ENCODE assay signal across 29 cellular contexts in the genomic region with DNA sequence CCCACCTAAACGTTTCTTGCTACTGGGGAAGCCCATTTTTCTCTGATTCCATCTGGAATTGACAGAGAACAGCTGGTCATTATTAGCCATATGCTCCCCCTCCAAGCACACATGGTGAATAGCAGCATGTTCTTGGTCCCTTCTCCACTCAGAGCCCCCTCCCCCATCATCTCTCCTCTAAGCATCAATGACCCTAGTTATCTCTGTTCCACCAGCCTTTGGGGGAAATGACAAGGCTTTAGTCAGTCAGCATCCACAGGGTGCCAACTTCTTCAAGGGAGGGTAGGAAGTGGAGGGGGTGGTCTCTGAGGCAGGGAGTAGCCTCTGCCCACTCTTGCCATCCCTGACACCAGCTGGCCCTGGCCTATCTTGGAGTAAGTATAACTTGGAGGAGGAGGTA.
"Had no signal": no experiment of that assay in that cellular context is flagged by ENCODE, and none has a peak within 500 bp of the region (broad histone marks: within the 10 kb centered on the region; RNA-seq: fewer than 3 reads in every experiment).

No MANE protein-coding gene starts in this region.

- H3K4me3 Mint-ChIP-seq: activated CD4-positive, alpha-beta memory T cell treated with anti-CD3 and anti-CD28 coated beads for 36 hours; activated naive CD4-positive, alpha-beta T cell treated with anti-CD3 and anti-CD28 coated beads for 36 hours; activated naive CD8-positive, alpha-beta T cell treated with anti-CD3 and anti-CD28 coated beads for 36 hours; activated T-helper 1 cell treated with anti-CD3 and anti-CD28 coated beads, Interleukin-12 subunit alpha, Interleukin-12 subunit beta, Interleukin-2, Interleukin-4 antibody, amounts not matched to agents 30 ng/mL and 10 ng/mL and 1 ng/mL, durations not matched to agents 14 hours and 24 hours and 36 hours; natural killer cell treated with Interleukin-12 subunit alpha and Interleukin-12 subunit beta and Interleukin-15 and Interleukin-18, amount 100 ng/mL, for 72 hours; stimulated activated naive B cell treated with anti-CD40 and anti-IgM and Interleukin-4, amounts not matched to agents 10 μg/mL and 1 μg/mL and 100 μg/mL, for 72 hours had no signal

- H3K27ac ChIP-seq: adrenal gland, ascending aorta, cardiac muscle cell, colonic mucosa, hepatocyte, suprapubic skin, tibial nerve, WERI-Rb-1 had no signal

- DNase-seq: activated CD4-positive, alpha-beta memory T cell treated with anti-CD3 and anti-CD28 coated beads for 36 hours; activated CD4-positive, alpha-beta T cell treated with anti-CD3 and anti-CD28 coated beads for 48 hours; activated CD8-positive, alpha-beta memory T cell treated with anti-CD3 and anti-CD28 coated beads, Interleukin-2, amount 50 U/mL, for 4 hours; activated effector memory CD4-positive, alpha-beta T cell treated with anti-CD3 and anti-CD28 coated beads, Interleukin-2, amount 50 U/mL, for 16 hours; activated naive CD4-positive, alpha-beta T cell treated with anti-CD3 and anti-CD28 coated beads for 36 hours; activated naive CD8-positive, alpha-beta T cell treated with anti-CD3 and anti-CD28 coated beads for 36 hours; activated T-cell treated with anti-CD3 and anti-CD28 coated beads, Interleukin-2, amount 50 U/mL, for 1 hour; adrenal gland; cerebellar nuclear complex; colonic mucosa; effector CD8-positive, alpha-beta T cell; left cardiac atrium; left ventricle myocardium superior; mucosa of descending colon; posterior cingulate gyrus; right cardiac atrium; stimulated activated CD4-positive, alpha-beta T cell treated with anti-CD3 and anti-CD28 coated beads, Interleukin-15, amount 100 ng/mL, for 24 hours; stimulated activated CD4-positive, alpha-beta T cell treated with anti-CD3 and anti-CD28 coated beads, Interleukin-2, amount 100 ng/mL, for 24 hours; stimulated activated naive B cell treated with anti-CD40 and anti-IgM and Interleukin-4, amounts not matched to agents 10 μg/mL and 1 μg/mL and 100 μg/mL, for 72 hours; WERI-Rb-1 had no signal

- ATAC-seq: activated CD4-positive, CD25-positive, alpha-beta regulatory T cell treated with anti-CD3 and anti-CD28 coated beads, Interleukin-2, amount 50 U/mL, for 24 hours; left cardiac atrium; left ventricle myocardium superior; mucosa of descending colon; natural killer cell treated with Interleukin-12 subunit alpha and Interleukin-12 subunit beta and Interleukin-15 and Interleukin-18, amount 100 ng/mL, for 72 hours; right cardiac atrium; stimulated activated naive B cell treated with anti-CD40 and anti-IgM and Interleukin-4, amounts not matched to agents 10 μg/mL and 1 μg/mL and 100 μg/mL, for 72 hours had no signal

- H3K4me3 ChIP-seq: adrenal gland, ascending aorta, cardiac muscle cell, colonic mucosa, hepatocyte, mucosa of descending colon, suprapubic skin, tibial nerve had no signal

- H3K9me3 Mint-ChIP-seq: activated CD4-positive, alpha-beta memory T cell treated with anti-CD3 and anti-CD28 coated beads for 36 hours; activated naive CD4-positive, alpha-beta T cell treated with anti-CD3 and anti-CD28 coated beads for 36 hours; activated naive CD8-positive, alpha-beta T cell treated with anti-CD3 and anti-CD28 coated beads for 36 hours; activated T-helper 1 cell treated with anti-CD3 and anti-CD28 coated beads, Interleukin-12 subunit alpha, Interleukin-12 subunit beta, Interleukin-2, Interleukin-4 antibody, amounts not matched to agents 30 ng/mL and 10 ng/mL and 1 ng/mL, durations not matched to agents 14 hours and 24 hours and 36 hours; natural killer cell treated with Interleukin-12 subunit alpha and Interleukin-12 subunit beta and Interleukin-15 and Interleukin-18, amount 100 ng/mL, for 72 hours; stimulated activated naive B cell treated with anti-CD40 and anti-IgM and Interleukin-4, amounts not matched to agents 10 μg/mL and 1 μg/mL and 100 μg/mL, for 72 hours had no signal

- H3K27ac Mint-ChIP-seq: activated CD4-positive, alpha-beta memory T cell treated with anti-CD3 and anti-CD28 coated beads for 36 hours; activated naive CD4-positive, alpha-beta T cell treated with anti-CD3 and anti-CD28 coated beads for 36 hours; activated naive CD8-positive, alpha-beta T cell treated with anti-CD3 and anti-CD28 coated beads for 36 hours; activated T-helper 1 cell treated with anti-CD3 and anti-CD28 coated beads, Interleukin-12 subunit alpha, Interleukin-12 subunit beta, Interleukin-2, Interleukin-4 antibody, amounts not matched to agents 30 ng/mL and 10 ng/mL and 1 ng/mL, durations not matched to agents 14 hours and 24 hours and 36 hours; natural killer cell treated with Interleukin-12 subunit alpha and Interleukin-12 subunit beta and Interleukin-15 and Interleukin-18, amount 100 ng/mL, for 72 hours; stimulated activated naive B cell treated with anti-CD40 and anti-IgM and Interleukin-4, amounts not matched to agents 10 μg/mL and 1 μg/mL and 100 μg/mL, for 72 hours had no signal

- H3K9me3 ChIP-seq: adrenal gland, ascending aorta, colonic mucosa, mucosa of descending colon, suprapubic skin, tibial nerve had no signal

- H3K36me3 Mint-ChIP-seq: activated CD4-positive, alpha-beta memory T cell treated with anti-CD3 and anti-CD28 coated beads for 36 hours; activated naive CD8-positive, alpha-beta T cell treated with anti-CD3 and anti-CD28 coated beads for 36 hours; brain; natural killer cell treated with Interleukin-12 subunit alpha and Interleukin-12 subunit beta and Interleukin-15 and Interleukin-18, amount 100 ng/mL, for 72 hours; stimulated activated naive B cell treated with anti-CD40 and anti-IgM and Interleukin-4, amounts not matched to agents 10 μg/mL and 1 μg/mL and 100 μg/mL, for 72 hours had no signal

- H3K36me3 ChIP-seq: adrenal gland, ascending aorta, cardiac muscle cell, colonic mucosa, suprapubic skin, tibial nerve, WERI-Rb-1 had no signal
